In genomic region chr20:24588725-24589340, GRCh38 we compare ENCODE assay signal across 1 cellular context.
TF ChIP-seq lines count a peak whose summit lies in the region.

No MANE protein-coding gene starts in this region.

TF ChIP-seq in SK-N-SH treated with all-trans-retinoic acid at 6 μM for 48 hours, 23 proteins besides CTCF, POLR2A, EP300 and RAD21 (continued from another document):
- TF ChIP-seq GLIS3 (CRISPR knock-in tag; IDR thresholded peaks at IDR 0.05), result no peak
